Comparison of ENCODE assay signal across 14 cellular contexts in genomic region chr6:53313784-53314382, GRCh38. TPM values are rescaled to one million over a fixed set of nuclear protein-coding genes. Genes with fewer than 3 reads are reported as not detected.
A peak's percentile ranks its signal among the peaks of the same experiment; 100 is the strongest.
DNase-seq lines count a peak whose midpoint lies in the region; ATAC-seq, FAIRE-seq and TF ChIP-seq lines count a peak whose summit lies in the region.
"Had no signal": no experiment of that assay in that cellular context is flagged by ENCODE, and none has a peak within 500 bp of the region (broad histone marks: within the 10 kb centered on the region; RNA-seq: fewer than 3 reads in every experiment).

No MANE protein-coding gene starts in this region.

- peak overlapping the region; percentile 28; the same call in 1 of the 3 replicates for H3K4me2 ChIP-seq in A549
- H3K4me2 ChIP-seq: hepatocyte, KMS-11 had no signal

- DNase-seq in A549 (ENCODE audit: low read depth in 1 of 2, low spot score in 1 of 2) (no peak), H54 (ENCODE audit: insufficient read length, low spot score) (no peak), WTC11 (ENCODE audit: low spot score) (no peak), right cardiac atrium (no peak), SIG-M5 (lab: John Stamatoyannopoulos, UW) (no peak), urothelium cell line (ENCODE audit: low spot score) (no peak), NCI-H2227 (lab: John Stamatoyannopoulos, UW; ENCODE audit: unreplicated experiment) (no peak), T-cell (no peak)
- DNase-seq: CD8-positive, alpha-beta T cell; cortex of kidney; NCI-H526 treated with DMSO at 0.1 percent for 48 hours had no signal

- intact Hi-C loops in right cardiac atrium (cut with DNase I): no loop called here

- H3K4me3 Mint-ChIP-seq in WTC11 (no peak overlapping the region), T-cell (peak overlapping the region in 1 of 3 donors; percentile 36)
- H3K4me3 Mint-ChIP-seq: CD8-positive, alpha-beta T cell had no signal

- no peak for TF ChIP-seq RAD21 in A549 (conservative IDR thresholded peaks at IDR 0.05 in 1 of 2, IDR thresholded peaks at IDR 0.05 in 1 of 2)

- CTCF ChIA-PET in A549 (lab: Yijun Ruan, JAX): interaction anchor here (0.6 to 1.6 kb wide), 3 partner anchors 13 to 131 kb away, joined by 3 read pairs; no protein-coding TSS in a partner anchor
- CTCF ChIA-PET in WTC11 (lab: Charles Lee): no interaction called here
- CTCF ChIA-PET in T-cell (lab: Charles Lee): interaction anchor here (0.6 to 1.1 kb wide), 2 partner anchors 11 to 46 kb away, joined by 3 to 13 read pairs; no protein-coding TSS in a partner anchor

- TF ChIP-seq POLR2A in A549 (IDR thresholded peaks at IDR 0.05; ENCODE audit: low read length) (no peak), H54 (IDR thresholded peaks at IDR 0.05; ENCODE audit: low read depth, low read length) (no peak)

- no peaks in the 10 kb centered on the region for H3K27me3 ChIP-seq in right cardiac atrium (ENCODE audit: control insufficient read depth, insufficient read depth)
- H3K27me3 ChIP-seq: hepatocyte had no signal

- FAIRE-seq in A549 (lab: Jason Lieb, UNC) (no peak), H54 (lab: Jason Lieb, UNC) (peak; percentile 75), urothelium cell line (lab: Jason Lieb, UNC) (no peak)
- FAIRE-seq: GM12892 had no signal

- H3K4me1 ChIP-seq in A549 (peaks cover 66% of the 10 kb centered on the region), right cardiac atrium (ENCODE audit: control insufficient read depth, insufficient read depth, low read length) (peaks cover 19% of the 10 kb centered on the region)

- no peaks in the 10 kb centered on the region for H3K36me3 Mint-ChIP-seq in WTC11
- peaks cover 3% of the 10 kb centered on the region for H3K36me3 Mint-ChIP-seq in T-cell
- H3K36me3 Mint-ChIP-seq: CD8-positive, alpha-beta T cell had no signal

- peak overlapping the region in 1 of 2 experiments; percentile 49; a peak in 3 of 6 replicates for H3K27ac ChIP-seq in A549
- no peak overlapping the region for H3K27ac ChIP-seq in right cardiac atrium (ENCODE audit: low read length)
- H3K27ac ChIP-seq: hepatocyte, KMS-11 had no signal

- H3K27ac Mint-ChIP-seq in WTC11 (peak overlapping the region; percentile 58; the same call in 1 of the 2 replicates), T-cell (peak overlapping the region in 1 of 2 donors; percentile 72)
- H3K27ac Mint-ChIP-seq: CD8-positive, alpha-beta T cell had no signal

- TF ChIP-seq EP300 in A549 (IDR thresholded peaks at IDR 0.05): no peak

- H3K4me3 ChIP-seq in A549 (no peak overlapping the region), right cardiac atrium (ENCODE audit: low read length) (no peak overlapping the region)
- H3K4me3 ChIP-seq: hepatocyte had no signal

- WGBS in A549 (ENCODE audit: missing lambda C conversion rate): 60% methylated on average over 4 of the region's 4 CpGs
- WGBS in right cardiac atrium: 48% methylated on average over 4 of the region's 4 CpGs

- peaks cover 46% of the 10 kb centered on the region for H3K4me1 Mint-ChIP-seq in WTC11
- H3K4me1 Mint-ChIP-seq in T-cell: peaks cover 86 to 91% (median 87%) of the 10 kb centered on the region in 3 donors

- TF ChIP-seq CTCF in A549 (IDR thresholded peaks at IDR 0.05) (no peak), WTC11 (IDR thresholded peaks at IDR 0.05) (no peak)

- no peaks in the 10 kb centered on the region for H3K27me3 Mint-ChIP-seq in WTC11 (ENCODE audit: low read depth)
- H3K27me3 Mint-ChIP-seq in T-cell: no peaks in the 10 kb centered on the region

- POLR2A ChIA-PET in A549 (lab: Yijun Ruan, JAX): no interaction called here
- POLR2A ChIA-PET in WTC11 (lab: Charles Lee): no interaction called here
- POLR2A ChIA-PET in T-cell (lab: Charles Lee): interaction anchor here in 1 of 2 donors (1.0 kb wide), 1 partner anchor 26 kb away, joined by 4 read pairs; no protein-coding TSS in a partner anchor

- H3K9me3 ChIP-seq in A549: no peaks in the 10 kb centered on the region
- no peaks in the 10 kb centered on the region for H3K9me3 ChIP-seq in right cardiac atrium (ENCODE audit: control insufficient read depth, low read length)

- no peaks in the 10 kb centered on the region for H3K9me3 Mint-ChIP-seq in WTC11
- no peaks in the 10 kb centered on the region for H3K9me3 Mint-ChIP-seq in T-cell
- H3K9me3 Mint-ChIP-seq: CD8-positive, alpha-beta T cell had no signal

- ATAC-seq in A549 (no peak), WTC11 (no peak), right cardiac atrium (peak; percentile 47 to 78), T-cell (replicated peaks in 1 of 4) (no peak)
- ATAC-seq: CD8-positive, alpha-beta T cell had no signal

TF ChIP-seq in A549, 52 proteins besides CTCF, POLR2A, EP300 and RAD21:
- TF ChIP-seq JUN (IDR thresholded peaks at IDR 0.05): no peak
- peak; percentile 2 for TF ChIP-seq MAFK (IDR thresholded peaks at IDR 0.05; ENCODE audit: partially characterized antibody)
- TF ChIP-seq NFE2L2 (conservative IDR thresholded peaks at IDR 0.05; ENCODE audit: low read length): peak; percentile 33; the same call in 1 of the 2 replicates

TF ChIP-seq in WTC11, 78 proteins besides CTCF, POLR2A, EP300 and RAD21 (continues in another document):
- TF ChIP-seq FOXP1 (CRISPR knock-in tag; IDR thresholded peaks at IDR 0.05; ENCODE audit: borderline replicate concordance) (no peak), IRF2 (CRISPR knock-in tag; IDR thresholded peaks at IDR 0.05; ENCODE audit: borderline replicate concordance, low read depth) (no peak), ELF4 (CRISPR knock-in tag; IDR thresholded peaks at IDR 0.05; ENCODE audit: low read depth) (no peak), MYBL2 (CRISPR knock-in tag; IDR thresholded peaks at IDR 0.05) (no peak), ZNF138 (CRISPR knock-in tag; conservative IDR thresholded peaks at IDR 0.05) (no peak), NR1H2 (CRISPR knock-in tag; IDR thresholded peaks at IDR 0.05) (no peak), ZNF219 (CRISPR knock-in tag; IDR thresholded peaks at IDR 0.05; ENCODE audit: borderline replicate concordance) (no peak), SP1 (CRISPR knock-in tag; conservative IDR thresholded peaks at IDR 0.05) (no peak), IRF1 (CRISPR knock-in tag; IDR thresholded peaks at IDR 0.05) (no peak), ZNF317 (CRISPR knock-in tag; IDR thresholded peaks at IDR 0.05; ENCODE audit: borderline replicate concordance, low read depth) (no peak), ETV6 (CRISPR knock-in tag; IDR thresholded peaks at IDR 0.05) (no peak), CBFB (CRISPR knock-in tag; IDR thresholded peaks at IDR 0.05; ENCODE audit: low read depth) (no peak), ZSCAN18 (CRISPR knock-in tag; IDR thresholded peaks at IDR 0.05) (no peak), KAT7 (CRISPR knock-in tag; IDR thresholded peaks at IDR 0.05; ENCODE audit: borderline replicate concordance) (no peak), ZNF121 (CRISPR knock-in tag; IDR thresholded peaks at IDR 0.05) (no peak), ZNF671 (CRISPR knock-in tag; IDR thresholded peaks at IDR 0.05) (no peak), MLX (CRISPR knock-in tag; IDR thresholded peaks at IDR 0.05) (no peak)
- TF ChIP-seq, protein P1, sequence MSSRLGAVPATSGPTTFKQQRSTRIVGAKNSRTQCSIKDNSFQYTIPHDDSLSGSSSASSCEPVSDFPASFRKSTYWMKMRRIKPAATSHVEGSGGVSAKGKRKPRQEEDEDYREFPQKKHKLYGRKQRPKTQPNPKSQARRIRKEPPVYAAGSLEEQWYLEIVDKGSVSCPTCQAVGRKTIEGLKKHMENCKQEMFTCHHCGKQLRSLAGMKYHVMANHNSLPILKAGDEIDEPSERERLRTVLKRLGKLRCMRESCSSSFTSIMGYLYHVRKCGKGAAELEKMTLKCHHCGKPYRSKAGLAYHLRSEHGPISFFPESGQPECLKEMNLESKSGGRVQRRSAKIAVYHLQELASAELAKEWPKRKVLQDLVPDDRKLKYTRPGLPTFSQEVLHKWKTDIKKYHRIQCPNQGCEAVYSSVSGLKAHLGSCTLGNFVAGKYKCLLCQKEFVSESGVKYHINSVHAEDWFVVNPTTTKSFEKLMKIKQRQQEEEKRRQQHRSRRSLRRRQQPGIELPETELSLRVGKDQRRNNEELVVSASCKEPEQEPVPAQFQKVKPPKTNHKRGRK (CRISPR knock-in tag; IDR thresholded peaks at IDR 0.05; ENCODE audit: borderline replicate concordance): no peak

RNA-seq across cellular contexts. Expression of gene ELOVL5, which starts 34.9 kb away (rescaled TPM):
- polyA plus RNA-seq in A549 (2011; rRNA removed) (84.6 and 90.9 TPM in 2 replicates), A549 (2017; fragmentation: RNase III; extraction: RNeasy Plus Mini Kit Qiagen cat#74134 plus additional on column Dnase treatment) (82.1 to 95.4 TPM (median 94.5 TPM) in 3 replicates), right cardiac atrium (27.6 TPM)
- 22.0 and 29.7 TPM in 2 replicates for polyA plus RNA-seq in A549 (2012; cell fraction: cytosol; rRNA removed)
- 25.0 and 36.3 TPM in 2 replicates for polyA plus RNA-seq in A549 (2012; cell fraction: nucleus; rRNA removed)
- 80.0 and 86.8 TPM in 2 replicates for polyA minus RNA-seq in A549 (2011; rRNA and poly(A)+ RNA removed)
- total RNA-seq in WTC11 (2021) (122 to 139 TPM (median 137 TPM) in 3 replicates), right cardiac atrium (10 to 100 TPM; 30.7 to 59.0 (median 38.7) TPM), T-cell (100 to 1,000 TPM in 1 of 5 donors, 10 to 100 TPM in 4; 71.4 to 101 (median 86.5) TPM)

Comparison
In these comparisons a context has a peak if more than half of its experiments do, and no peak if none do; other contexts are left out.
1. ATAC-seq: peak in right cardiac atrium (2 of 2); none in A549 (0 of 2), WTC11 (single experiment) and T-cell (0 of 4).